In genomic region chr3:31592764-31593163, GRCh38 we compare ENCODE assay signal across 18 cellular contexts.
DNase-seq lines count a peak whose midpoint lies in the region; ATAC-seq and TF ChIP-seq lines count a peak whose summit lies in the region.
"Had no signal": no experiment of that assay in that cellular context is flagged by ENCODE, and none has a peak within 500 bp of the region (broad histone marks: within the 10 kb centered on the region; RNA-seq: fewer than 3 reads in every experiment).

No MANE protein-coding gene starts in this region.

- TF ChIP-seq CTCF in mucosa of descending colon (IDR thresholded peaks at IDR 0.05): no peak

- H3K4me3 ChIP-seq in mucosa of descending colon: no peak overlapping the region
- H3K4me3 ChIP-seq: GM12878, GM23248 had no signal

- H3K27me3 Mint-ChIP-seq in activated CD4-positive, alpha-beta T cell treated with anti-CD3 and anti-CD28 coated beads, Interleukin-2, amount 10 ng/mL, durations not matched to agents 24 days and 14 days: no peaks in the 10 kb centered on the region
- H3K27me3 Mint-ChIP-seq in activated naive CD4-positive, alpha-beta T cell treated with anti-CD3 and anti-CD28 coated beads, Interleukin-2, amount 50 U/mL, for 24 hours: no peaks in the 10 kb centered on the region
- H3K27me3 Mint-ChIP-seq in central memory CD8-positive, alpha-beta T cell: no peaks in the 10 kb centered on the region
- H3K27me3 Mint-ChIP-seq: CD8-positive, alpha-beta memory T cell had no signal

- H3K9me3 Mint-ChIP-seq in activated CD4-positive, alpha-beta T cell treated with anti-CD3 and anti-CD28 coated beads, Interleukin-2, amount 10 ng/mL, durations not matched to agents 24 days and 14 days: peaks cover 26% of the 10 kb centered on the region
- peaks cover 18% of the 10 kb centered on the region for H3K9me3 Mint-ChIP-seq in activated naive CD4-positive, alpha-beta T cell treated with anti-CD3 and anti-CD28 coated beads, Interleukin-2, amount 50 U/mL, for 24 hours
- H3K9me3 Mint-ChIP-seq in central memory CD8-positive, alpha-beta T cell: peaks cover 23% of the 10 kb centered on the region

- ATAC-seq in central memory CD8-positive, alpha-beta T cell (replicated peaks; ENCODE audit: extremely low read depth, poor library complexity, severe bottlenecking): no peak
- ATAC-seq in mucosa of descending colon: peak; percentile 77
- no peak for ATAC-seq in GM21381 (IDR thresholded peaks at IDR 0.05; ENCODE audit: unreplicated experiment)
- ATAC-seq: GM12878, HCT116 had no signal

- H3K9me3 ChIP-seq in mucosa of descending colon: peaks cover 7% of the 10 kb centered on the region

- no peak overlapping the region for H3K27ac Mint-ChIP-seq in activated CD4-positive, alpha-beta T cell treated with anti-CD3 and anti-CD28 coated beads, Interleukin-2, amount 10 ng/mL, durations not matched to agents 24 days and 14 days
- peak overlapping the region; percentile 63 for H3K27ac Mint-ChIP-seq in activated naive CD4-positive, alpha-beta T cell treated with anti-CD3 and anti-CD28 coated beads, Interleukin-2, amount 50 U/mL, for 24 hours
- peak overlapping the region; percentile 64 for H3K27ac Mint-ChIP-seq in central memory CD8-positive, alpha-beta T cell (ENCODE audit: low read depth)

- DNase-seq in activated CD4-positive, alpha-beta T cell treated with anti-CD3 and anti-CD28 coated beads, Interleukin-2, amount 10 ng/mL, durations not matched to agents 24 days and 14 days: no peak
- DNase-seq in activated CD4-positive, alpha-beta T cell treated with anti-CD3 and anti-CD28 coated beads, Interleukin-2, amount 50 U/mL, for 48 hours: no peak
- DNase-seq in activated naive CD4-positive, alpha-beta T cell treated with Interleukin-2 at 50 U/mL for 16 hours: no peak
- no peak for DNase-seq in central memory CD8-positive, alpha-beta T cell (ENCODE audit: low spot score in 2 of 2)
- DNase-seq in mucosa of descending colon (peak in 1 of 3 donors; percentile 31), H4 (ENCODE audit: low spot score) (no peak)
- DNase-seq: CD8-positive, alpha-beta memory T cell; DND-41; GM23248; KG1; NCI-H1417 treated with DMSO at 0.1 percent for 48 hours; NCI-H1930; NCI-H69; NK-92 treated with Interleukin-12 subunit alpha and Interleukin-12 subunit beta, amount 100 ng/mL, for 24 hours had no signal

- no peaks in the 10 kb centered on the region for H3K4me1 ChIP-seq in mucosa of descending colon (ENCODE audit: low read depth)

- H3K4me3 Mint-ChIP-seq in activated CD4-positive, alpha-beta T cell treated with anti-CD3 and anti-CD28 coated beads, Interleukin-2, amount 10 ng/mL, durations not matched to agents 24 days and 14 days: peak overlapping the region; percentile 0
- H3K4me3 Mint-ChIP-seq in activated naive CD4-positive, alpha-beta T cell treated with anti-CD3 and anti-CD28 coated beads, Interleukin-2, amount 50 U/mL, for 24 hours: peak overlapping the region; percentile 2
- H3K4me3 Mint-ChIP-seq in central memory CD8-positive, alpha-beta T cell: no peak overlapping the region

- peaks cover 84% of the 10 kb centered on the region for H3K36me3 Mint-ChIP-seq in activated CD4-positive, alpha-beta T cell treated with anti-CD3 and anti-CD28 coated beads, Interleukin-2, amount 10 ng/mL, durations not matched to agents 24 days and 14 days (ENCODE audit: low read depth)
- H3K36me3 Mint-ChIP-seq in activated naive CD4-positive, alpha-beta T cell treated with anti-CD3 and anti-CD28 coated beads, Interleukin-2, amount 50 U/mL, for 24 hours: peaks cover 72% of the 10 kb centered on the region
- peaks cover 29% of the 10 kb centered on the region for H3K36me3 Mint-ChIP-seq in central memory CD8-positive, alpha-beta T cell (ENCODE audit: insufficient read depth)

- intact Hi-C loops in activated CD4-positive, alpha-beta T cell treated with anti-CD3 and anti-CD28 coated beads, Interleukin-2, amount 10 ng/mL, durations not matched to agents 24 days and 14 days (cut with micrococcal nuclease): loop anchor here (5.0 kb wide), 2 partner anchors 45 to 55 kb away; no protein-coding TSS in a partner anchor
- intact Hi-C loops in mucosa of descending colon (cut with DNase I, micrococcal nuclease): no loop called here

- no peaks in the 10 kb centered on the region for H3K36me3 ChIP-seq in mucosa of descending colon (ENCODE audit: low read depth)

- peaks cover 33% of the 10 kb centered on the region for H3K4me1 Mint-ChIP-seq in activated CD4-positive, alpha-beta T cell treated with anti-CD3 and anti-CD28 coated beads, Interleukin-2, amount 10 ng/mL, durations not matched to agents 24 days and 14 days
- peaks cover 65% of the 10 kb centered on the region for H3K4me1 Mint-ChIP-seq in activated naive CD4-positive, alpha-beta T cell treated with anti-CD3 and anti-CD28 coated beads, Interleukin-2, amount 50 U/mL, for 24 hours
- peaks cover 62% of the 10 kb centered on the region for H3K4me1 Mint-ChIP-seq in central memory CD8-positive, alpha-beta T cell
